Comparison of ENCODE assay signal across 25 cellular contexts in the genomic region with DNA sequence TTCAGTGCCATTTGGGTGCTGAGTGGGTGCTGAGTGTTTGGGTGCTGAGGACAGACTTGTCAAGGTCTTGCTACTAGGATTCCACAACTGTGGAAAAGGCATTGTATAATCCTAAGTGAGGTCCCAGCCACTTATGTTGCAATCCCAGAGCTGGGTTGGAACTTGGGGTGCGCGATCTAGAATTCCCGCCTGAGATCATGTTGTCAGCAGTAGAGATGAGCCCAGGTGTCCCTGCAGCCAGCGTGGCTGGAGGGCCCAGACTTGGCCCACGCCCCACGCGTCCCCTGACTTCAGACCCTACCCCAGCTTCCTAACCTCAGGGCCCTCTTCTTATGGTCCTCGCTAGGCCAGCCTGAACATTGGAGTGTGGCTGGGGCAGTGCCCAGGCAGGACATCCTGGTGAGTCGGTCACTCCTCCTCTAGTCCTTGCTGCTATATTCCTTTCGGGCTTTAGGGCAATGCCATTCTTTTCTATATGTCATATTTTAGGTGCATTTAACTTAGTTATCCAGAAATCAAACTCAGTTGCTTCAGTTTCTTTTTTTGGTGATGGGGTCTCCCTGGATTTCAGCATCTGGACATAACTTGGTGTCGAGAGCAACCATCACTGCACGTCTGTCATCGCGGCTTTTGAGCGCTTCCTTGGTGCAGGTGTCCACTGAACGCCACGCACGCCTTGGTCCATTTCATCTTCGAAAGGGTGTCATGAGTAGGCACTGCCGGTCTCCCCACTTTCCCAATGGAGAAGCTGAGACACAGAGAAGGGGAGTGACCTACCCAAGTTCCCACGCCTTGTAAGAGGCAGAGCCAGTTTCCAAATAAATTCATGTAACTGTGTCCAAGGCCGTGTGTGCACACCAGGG. TPM values are rescaled to one million over a fixed set of nuclear protein-coding genes. Genes with fewer than 3 reads are reported as not detected.
DNase-seq lines count a peak whose midpoint lies in the region; ATAC-seq and TF ChIP-seq lines count a peak whose summit lies in the region.
"Had no signal": no experiment of that assay in that cellular context is flagged by ENCODE, and none has a peak within 500 bp of the region (broad histone marks: within the 10 kb centered on the region; RNA-seq: fewer than 3 reads in every experiment).

No MANE protein-coding gene starts in this region.

- no peak for ATAC-seq in GM21447 (IDR thresholded peaks at IDR 0.05; ENCODE audit: unreplicated experiment)
- no peak for ATAC-seq in GM18511 (IDR thresholded peaks at IDR 0.05; ENCODE audit: unreplicated experiment)
- ATAC-seq: GM12878; pancreas; stimulated activated effector memory CD8-positive, alpha-beta T cell treated with anti-CD3 and anti-CD28 coated beads, Interleukin-12 subunit alpha, Interleukin-12 subunit beta, amount 100 ng/mL, for 72 hours had no signal

- H3K27ac ChIP-seq in left ventricle myocardium inferior (replicated peaks): no peak overlapping the region
- peak overlapping the region; percentile 97 for H3K27ac ChIP-seq in substantia nigra (ENCODE audit: low read depth, low read length, poor library complexity, severe bottlenecking)
- H3K27ac ChIP-seq: epithelial cell of prostate, pancreas, right lobe of liver had no signal

- H3K4me1 ChIP-seq in left ventricle myocardium inferior: no peaks in the 10 kb centered on the region
- H3K4me1 ChIP-seq: pancreas, right lobe of liver had no signal

- DNase-seq in LHCN-M2 (ENCODE audit: low read depth) (peak; percentile 28), amniotic epithelial cell (ENCODE audit: low read depth) (peak; percentile 23), left ventricle myocardium inferior (peak; percentile 6), substantia nigra (lab: John Stamatoyannopoulos, UW) (no peak), ecto neural progenitor cell (ENCODE audit: low spot score) (no peak)
- DNase-seq: activated CD4-positive, alpha-beta T cell treated with anti-CD3 and anti-CD28 coated beads for 48 hours; activated effector memory CD4-positive, alpha-beta T cell treated with anti-CD3 and anti-CD28 coated beads, Interleukin-2, amount 50 U/mL, for 16 hours; activated T-cell treated with anti-CD3 and anti-CD28 coated beads, Interleukin-2, amount 50 U/mL, for 1 hour; CD4-positive, CD25-positive, alpha-beta regulatory T cell; effector CD8-positive, alpha-beta T cell; EL; KG1; NCI-H1417 treated with DMSO at 0.1 percent for 48 hours; NCI-H446; NCI-H82; SHP77; stimulated activated CD4-positive, alpha-beta T cell treated with anti-CD3 and anti-CD28 coated beads, Interleukin-4, amount 100 ng/mL, for 24 hours had no signal

- no peaks in the 10 kb centered on the region for H3K27me3 ChIP-seq in left ventricle myocardium inferior (ENCODE audit: low read depth)
- H3K27me3 ChIP-seq: pancreas, right lobe of liver had no signal

- H3K4me3 ChIP-seq in left ventricle myocardium inferior: no peak overlapping the region
- H3K4me3 ChIP-seq: GM12878, pancreas, right lobe of liver had no signal

- peaks cover 3% of the 10 kb centered on the region for H3K36me3 ChIP-seq in left ventricle myocardium inferior
- H3K36me3 ChIP-seq: pancreas had no signal

- intact Hi-C loops in left ventricle myocardium inferior (cut with micrococcal nuclease): no loop called here

- no peak for TF ChIP-seq CTCF in left ventricle myocardium inferior (IDR thresholded peaks at IDR 0.05; ENCODE audit: borderline replicate concordance)

- no peaks in the 10 kb centered on the region for H3K9me3 ChIP-seq in left ventricle myocardium inferior (replicated peaks)
- H3K9me3 ChIP-seq: pancreas, right lobe of liver had no signal

RNA-seq across cellular contexts. Expression of a gene that starts 46.4 kb away (rescaled TPM):
- total RNA-seq in LHCN-M2 (2014; rRNA removed) (not detected in 2 replicates), left ventricle myocardium inferior (not detected)
- 0.06 TPM for polyA plus RNA-seq in LHCN-M2 (2012)
- total RNA-seq: CD4-positive, CD25-positive, alpha-beta regulatory T cell; GM12878 had no signal
- polyA plus RNA-seq: CD4-positive, CD25-positive, alpha-beta regulatory T cell; GM12878; keratinocyte had no signal

Comparison
In these comparisons a context has a peak if more than half of its experiments do, and no peak if none do; other contexts are left out.
1. DNase-seq: peak in LHCN-M2 (single experiment), amniotic epithelial cell (single experiment) and left ventricle myocardium inferior (single experiment); none in substantia nigra (0 of 49) and ecto neural progenitor cell (single experiment).